In the genomic region with DNA sequence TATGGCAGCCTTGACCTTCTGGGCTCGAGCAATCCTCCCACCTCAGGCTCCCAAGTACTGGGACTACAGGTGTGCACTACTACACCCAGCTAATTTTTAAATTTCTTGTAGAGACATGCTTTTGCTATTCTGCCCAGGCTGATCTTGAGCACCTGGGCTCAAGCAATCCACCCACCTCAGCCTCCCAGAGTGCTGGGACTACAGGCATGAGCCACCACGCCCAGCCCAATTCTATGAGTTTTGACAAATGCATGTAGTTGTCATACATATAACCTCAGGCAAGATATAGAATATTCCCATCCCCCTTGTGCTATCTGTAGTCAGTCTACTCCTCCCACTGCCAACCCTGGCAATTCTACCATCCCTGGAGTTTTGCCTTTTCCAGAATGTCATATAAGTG, we compare ENCODE assay signal across 23 cellular contexts. TPM values are rescaled to one million over a fixed set of nuclear protein-coding genes. Genes with fewer than 3 reads are reported as not detected.
"Had no signal": no experiment of that assay in that cellular context is flagged by ENCODE, and none has a peak within 500 bp of the region (broad histone marks: within the 10 kb centered on the region; RNA-seq: fewer than 3 reads in every experiment).

No MANE protein-coding gene starts in this region.

- DNase-seq: activated CD4-positive, alpha-beta T cell treated with anti-CD3 and anti-CD28 coated beads for 4 hours; activated CD8-positive, alpha-beta T cell treated with anti-CD3 and anti-CD28 coated beads for 36 hours; activated effector memory CD4-positive, alpha-beta T cell treated with Interleukin-2 at 50 U/mL for 16 hours; activated naive CD4-positive, alpha-beta T cell; activated T-cell treated with anti-CD3 and anti-CD28 coated beads, Interleukin-2, amount 50 U/mL, for 24 hours; aorta; Karpas-422; NCI-H1105 treated with DMSO at 0.1 percent for 48 hours; NCI-H1436 treated with DMSO at 0.1 percent for 48 hours; NCI-H187; NCI-H2081; NCI-H510A treated with DMSO at 0.1 percent for 48 hours; NCI-H69; SHP77; SW 1271 had no signal

- H3K36me3 ChIP-seq: SJSA1 had no signal

- H3K27me3 ChIP-seq: SJSA1 had no signal

- H3K27ac Mint-ChIP-seq: activated CD8-positive, alpha-beta T cell treated with anti-CD3 and anti-CD28 coated beads for 36 hours; activated naive CD4-positive, alpha-beta T cell treated with anti-CD3 and anti-CD28 coated beads, Interleukin-2, amount 50 U/mL, for 24 hours; activated T-cell treated with anti-CD3 and anti-CD28 coated beads, Interleukin-2, amount 50 U/mL, for 24 hours; activated T-helper 1 cell treated with anti-CD3 and anti-CD28 coated beads, Interleukin-12 subunit alpha, Interleukin-12 subunit beta, Interleukin-2, Interleukin-4 antibody, amounts not matched to agents 30 ng/mL and 10 ng/mL and 1 ng/mL, durations not matched to agents 14 hours and 24 hours and 36 hours; T-helper 1 cell treated with Interleukin-12 subunit alpha and Interleukin-12 subunit beta and Interleukin-4 antibody, amounts not matched to agents 30 μg/mL and 1 μg/mL, for 36 hours had no signal

- H3K4me3 ChIP-seq: K562, SJSA1 had no signal

- H3K4me1 Mint-ChIP-seq: activated naive CD4-positive, alpha-beta T cell treated with anti-CD3 and anti-CD28 coated beads, Interleukin-2, amount 50 U/mL, for 24 hours had no signal

- H3K4me3 Mint-ChIP-seq: activated CD8-positive, alpha-beta T cell treated with anti-CD3 and anti-CD28 coated beads for 36 hours; activated naive CD4-positive, alpha-beta T cell treated with anti-CD3 and anti-CD28 coated beads, Interleukin-2, amount 50 U/mL, for 24 hours; activated T-cell treated with anti-CD3 and anti-CD28 coated beads, Interleukin-2, amount 50 U/mL, for 24 hours; activated T-helper 1 cell treated with anti-CD3 and anti-CD28 coated beads, Interleukin-12 subunit alpha, Interleukin-12 subunit beta, Interleukin-2, Interleukin-4 antibody, amounts not matched to agents 30 ng/mL and 10 ng/mL and 1 ng/mL, durations not matched to agents 14 hours and 24 hours and 36 hours; T-helper 1 cell treated with Interleukin-12 subunit alpha and Interleukin-12 subunit beta and Interleukin-4 antibody, amounts not matched to agents 30 μg/mL and 1 μg/mL, for 36 hours had no signal

- H3K27ac ChIP-seq: SJSA1 had no signal

- H3K27me3 Mint-ChIP-seq: activated CD8-positive, alpha-beta T cell treated with anti-CD3 and anti-CD28 coated beads for 36 hours; activated naive CD4-positive, alpha-beta T cell treated with anti-CD3 and anti-CD28 coated beads, Interleukin-2, amount 50 U/mL, for 24 hours; activated T-cell treated with anti-CD3 and anti-CD28 coated beads, Interleukin-2, amount 50 U/mL, for 24 hours had no signal

- ATAC-seq: activated CD4-positive, CD25-positive, alpha-beta regulatory T cell treated with anti-CD3 and anti-CD28 coated beads, Interleukin-2, amount 50 U/mL, for 24 hours; activated CD8-positive, alpha-beta T cell treated with anti-CD3 and anti-CD28 coated beads for 36 hours; K562; SK-N-SH treated with all-trans-retinoic acid at 6 μM for 48 hours had no signal

- H3K4me1 ChIP-seq: SJSA1 had no signal

- H3K9me3 ChIP-seq: SJSA1 had no signal

- FAIRE-seq: K562, RCC 7860 had no signal

- H3K9me3 Mint-ChIP-seq: activated CD8-positive, alpha-beta T cell treated with anti-CD3 and anti-CD28 coated beads for 36 hours; activated naive CD4-positive, alpha-beta T cell treated with anti-CD3 and anti-CD28 coated beads, Interleukin-2, amount 50 U/mL, for 24 hours; activated T-cell treated with anti-CD3 and anti-CD28 coated beads, Interleukin-2, amount 50 U/mL, for 24 hours; activated T-helper 1 cell treated with anti-CD3 and anti-CD28 coated beads, Interleukin-12 subunit alpha, Interleukin-12 subunit beta, Interleukin-2, Interleukin-4 antibody, amounts not matched to agents 30 ng/mL and 10 ng/mL and 1 ng/mL, durations not matched to agents 14 hours and 24 hours and 36 hours; T-helper 1 cell treated with Interleukin-12 subunit alpha and Interleukin-12 subunit beta and Interleukin-4 antibody, amounts not matched to agents 30 μg/mL and 1 μg/mL, for 36 hours had no signal

RNA-seq across cellular contexts. Expression of gene TTC22, which starts 38.7 kb away (rescaled TPM):
- total RNA-seq: K562, SJSA1 had no signal
